Comparison of ENCODE assay signal across 10 cellular contexts in genomic region chr16:10729649-10730048, GRCh38. TPM values are rescaled to one million over a fixed set of nuclear protein-coding genes. Genes with fewer than 3 reads are reported as not detected.
DNase-seq lines count a peak whose midpoint lies in the region; ATAC-seq, FAIRE-seq and TF ChIP-seq lines count a peak whose summit lies in the region.
"Had no signal": no experiment of that assay in that cellular context is flagged by ENCODE, and none has a peak within 500 bp of the region (broad histone marks: within the 10 kb centered on the region; RNA-seq: fewer than 3 reads in every experiment).

No MANE protein-coding gene starts in this region.

- H2AFZ ChIP-seq in H1 (ENCODE audit: low read length): no peak overlapping the region

- H3K23ac ChIP-seq in H1 (ENCODE audit: insufficient read length): no peak overlapping the region

- H3K4me3 ChIP-seq in H1 (ENCODE audit: extremely low read depth in 1 of 4, insufficient read depth in 2 of 4, low read depth in 3 of 4, low read length in 4 of 4): no peak overlapping the region
- no peak overlapping the region for H3K4me3 ChIP-seq in prostate gland

- CTCF ChIA-PET in H1 (lab: Charles Lee; ENCODE audit: partially characterized antibody): interaction anchor here (1.1 to 1.4 kb wide), 3 partner anchors 45 to 207 kb away, joined by 3 read pairs; no protein-coding TSS in a partner anchor

- peaks cover 1 to 4% of the 10 kb centered on the region in 2 experiments for H4K20me1 ChIP-seq in H1 (replicated peaks in 1 of 2; ENCODE audit: control insufficient read depth in 1 of 2, insufficient read depth in 2 of 2, low read length in 2 of 2)

- FAIRE-seq in H1 (lab: Jason Lieb, UNC): no peak

- peak; percentile 18 to 40; a peak in 3 of 4 replicates for TF ChIP-seq RAD21 in H1 (IDR thresholded peaks at IDR 0.05 in 1 of 2, conservative IDR thresholded peaks at IDR 0.05 in 1 of 2; ENCODE audit: low read depth in 2 of 2, low read length in 2 of 2)

- H3K79me2 ChIP-seq in H1 (ENCODE audit: control insufficient read depth in 1 of 2, insufficient read depth in 2 of 2, low read length in 2 of 2): no peaks in the 10 kb centered on the region

- no peak overlapping the region for H3K56ac ChIP-seq in H1 (replicated peaks; ENCODE audit: insufficient read length, low read depth, low read length)

- TF ChIP-seq CTCF in H1 (IDR thresholded peaks at IDR 0.05; ENCODE audit: control extremely low read depth in 1 of 3, insufficient read depth in 1 of 3, low read depth in 1 of 3, low read length in 3 of 3) (no peak), prostate gland (IDR thresholded peaks at IDR 0.05) (no peak)

- ATAC-seq in HG02938 (IDR thresholded peaks at IDR 0.05; ENCODE audit: unreplicated experiment): no peak

- no peak overlapping the region for H2BK120ac ChIP-seq in H1 (replicated peaks; ENCODE audit: low read depth, low read length)

- no peaks in the 10 kb centered on the region for H3K36me3 ChIP-seq in H1 (ENCODE audit: control insufficient read depth in 2 of 4, insufficient read depth in 4 of 4, low read length in 3 of 4)
- H3K36me3 ChIP-seq in prostate gland: no peaks in the 10 kb centered on the region

- no peak overlapping the region for H4K91ac ChIP-seq in H1 (replicated peaks; ENCODE audit: insufficient read length, low read length)

- no peak overlapping the region for H3K4ac ChIP-seq in H1 (replicated peaks; ENCODE audit: insufficient read length, low read depth, low read length)

- TF ChIP-seq POLR2A in H1 (IDR thresholded peaks at IDR 0.05; ENCODE audit: control extremely low read depth in 1 of 2, low read depth in 2 of 2, low read length in 2 of 2) (no peak), prostate gland (IDR thresholded peaks at IDR 0.05) (no peak)

- H4K5ac ChIP-seq in H1 (ENCODE audit: insufficient read length, low read depth, low read length): no peak overlapping the region

- intact Hi-C loops in prostate gland (cut with DNase I): no loop called here

- H3K79me1 ChIP-seq in H1 (ENCODE audit: low read depth, low read length): no peaks in the 10 kb centered on the region; the same call in 1 of the 2 replicates

- H3K4me1 ChIP-seq in H1 (replicated peaks in 1 of 4; ENCODE audit: control insufficient read depth in 3 of 4, insufficient read depth in 4 of 4, low read length in 3 of 4) (no peaks in the 10 kb centered on the region), prostate gland (replicated peaks) (no peaks in the 10 kb centered on the region)

- H2AK5ac ChIP-seq in H1 (ENCODE audit: low read depth, low read length): no peak overlapping the region

- no peaks in the 10 kb centered on the region; the same call in 1 of the 2 replicates for H3K23me2 ChIP-seq in H1 (ENCODE audit: low read depth, low read length)

- H3K14ac ChIP-seq in H1 (ENCODE audit: insufficient read length): no peak overlapping the region

- H3K9me3 ChIP-seq in H1 (ENCODE audit: insufficient read depth in 2 of 2, low read depth in 1 of 2, low read length in 1 of 2): no peaks in the 10 kb centered on the region
- no peaks in the 10 kb centered on the region for H3K9me3 ChIP-seq in prostate gland

- H2BK12ac ChIP-seq in H1 (ENCODE audit: low read depth, low read length): no peak overlapping the region

- no peak overlapping the region for H3K18ac ChIP-seq in H1 (ENCODE audit: extremely low read depth, low read length)

- H3K27me3 ChIP-seq in H1 (replicated peaks in 1 of 4; ENCODE audit: control insufficient read depth in 3 of 4, extremely low read depth in 1 of 4, insufficient read depth in 3 of 4, low read length in 3 of 4) (no peaks in the 10 kb centered on the region), prostate gland (replicated peaks; ENCODE audit: insufficient read depth) (no peaks in the 10 kb centered on the region)

- no peak overlapping the region; the same call in 1 of the 2 replicates for H4K8ac ChIP-seq in H1 (ENCODE audit: extremely low read depth, insufficient read depth, low read length)

- no peak overlapping the region for H3K4me2 ChIP-seq in H1 (ENCODE audit: insufficient read depth in 1 of 2, low read depth in 2 of 2, low read length in 2 of 2)

- no peak overlapping the region; a peak in 1 of 7 replicates for H3K9ac ChIP-seq in H1 (replicated peaks in 1 of 4; ENCODE audit: extremely low read depth in 1 of 4, low read depth in 3 of 4, low read length in 3 of 4)

- WGBS in H1 (ENCODE audit: extremely low coverage in 1 of 2, insufficient coverage in 1 of 2, insufficient read length in 1 of 2, insufficient replicate concordance in 2 of 2, low coverage in 1 of 2, low lambda C conversion rate in 2 of 2, missing lambda C conversion rate in 1 of 2), 2 experiments: 80% methylated on average over 11 of the region's 11 CpGs; no CpG with 5 or more reads in 1 of the 2 experiments
- WGBS in prostate gland: 41% methylated on average over 11 of the region's 11 CpGs

- no peak overlapping the region for H2BK20ac ChIP-seq in H1 (ENCODE audit: low read length)

- no peak overlapping the region for H3K27ac ChIP-seq in H1 (ENCODE audit: low read depth, low read length)
- H3K27ac ChIP-seq in prostate gland: no peak overlapping the region

- POLR2A ChIA-PET in H1 (lab: Charles Lee; ENCODE audit: partially characterized antibody): no interaction called here

- H2BK5ac ChIP-seq in H1 (ENCODE audit: low read depth, low read length): no peak overlapping the region

- no peak for TF ChIP-seq EP300 in H1 (IDR thresholded peaks at IDR 0.05; ENCODE audit: borderline replicate concordance in 1 of 2, low read depth in 2 of 2, low read length in 2 of 2)

- peak; percentile 36 for DNase-seq in ELF-1 (ENCODE audit: low read depth, low spot score)
- peak; percentile 59 for DNase-seq in NCI-H2196 treated with DMSO at 0.1 percent for 48 hours (lab: John Stamatoyannopoulos, UW; ENCODE audit: unreplicated experiment)
- DNase-seq in H1 (ENCODE audit: low read depth in 1 of 2, low spot score in 2 of 2): no peak
- DNase-seq in prostate gland (ENCODE audit: low spot score): peak; percentile 62
- no peak for DNase-seq in activated CD8-positive, alpha-beta memory T cell treated with anti-CD3 and anti-CD28 coated beads for 24 hours
- DNase-seq in NCI-H1436 treated with DMSO at 0.1 percent for 48 hours (lab: John Stamatoyannopoulos, UW): no peak
- no peak for DNase-seq in SHP77 treated with DMSO at 0.1 percent for 48 hours (lab: John Stamatoyannopoulos, UW)
- DNase-seq: dermis blood vessel endothelial cell, NCI-H1048 had no signal

- H2BK15ac ChIP-seq in H1 (ENCODE audit: low read length): no peak overlapping the region

TF ChIP-seq in H1, 55 proteins besides CTCF, POLR2A, EP300 and RAD21:
- TF ChIP-seq JUND (IDR thresholded peaks at IDR 0.05; ENCODE audit: low read length) (peak; percentile 69; the same call in 1 of the 2 replicates), CREB1 (IDR thresholded peaks at IDR 0.05) (no peak), CHD2 (IDR thresholded peaks at IDR 0.05; ENCODE audit: low read length) (no peak), CEBPB (IDR thresholded peaks at IDR 0.05; ENCODE audit: low read depth, low read length) (no peak), KDM5A (IDR thresholded peaks at IDR 0.05; ENCODE audit: low read length) (no peak)

RNA-seq across cellular contexts. Expression of gene NUBP1, which starts 14.0 kb away (rescaled TPM):
- 28.2 and 32.1 TPM in 2 replicates for total RNA-seq in H1 (2021; fragmentation: NEBNext Ultra II Directional; extraction: Animal tissue kit (Norgen Biotek cat#: 25700))
- polyA plus RNA-seq in H1 (2011; rRNA removed): 29.1 and 32.2 TPM in 2 replicates
- polyA plus RNA-seq in H1 (2011; cell fraction: cytosol; rRNA removed): 44.5 TPM
- 26.0 TPM for polyA plus RNA-seq in H1 (2011; cell fraction: nucleus; rRNA removed)
- 34.9 to 38.4 TPM (median 38.1 TPM) in 4 replicates for polyA plus RNA-seq in H1 (2012, experiment 1 of 2)
- polyA plus RNA-seq in H1 (2012, experiment 2 of 2): 35.2 TPM
- polyA plus RNA-seq in H1 (2013, experiment 1 of 2): 22.9 TPM
- polyA plus RNA-seq in H1 (2013, experiment 2 of 2): 24.7 TPM
- polyA minus RNA-seq in H1 (2011; rRNA and poly(A)+ RNA removed): 24.7 and 29.0 TPM in 2 replicates
- polyA minus RNA-seq in H1 (2011; cell fraction: cytosol; rRNA and poly(A)+ RNA removed): 16.5 TPM
- 10.3 TPM for polyA minus RNA-seq in H1 (2011; cell fraction: nucleus; rRNA and poly(A)+ RNA removed)
- 10 to 100 TPM; 31.6 to 36.0 TPM for total RNA-seq in prostate gland

RNA-seq across cellular contexts. Expression of gene TEKT5, which starts 34.9 kb away (rescaled TPM):
- not detected in 2 replicates for total RNA-seq in H1 (2021; fragmentation: NEBNext Ultra II Directional; extraction: Animal tissue kit (Norgen Biotek cat#: 25700))
- polyA plus RNA-seq in H1 (2011; rRNA removed): 0.24 and 0.95 TPM in 2 replicates
- 0.26 TPM for polyA plus RNA-seq in H1 (2011; cell fraction: cytosol; rRNA removed)
- 0.68 TPM for polyA plus RNA-seq in H1 (2011; cell fraction: nucleus; rRNA removed)
- polyA plus RNA-seq in H1 (2012, experiment 1 of 2): 0.36 to 1.3 TPM (median 0.60 TPM) in 4 replicates
- polyA plus RNA-seq in H1 (2012, experiment 2 of 2): not detected
- polyA plus RNA-seq in H1 (2013, experiment 1 of 2): 0.20 TPM
- polyA plus RNA-seq in H1 (2013, experiment 2 of 2): 0.09 TPM
- 0.22 and 0.54 TPM in 2 replicates for polyA minus RNA-seq in H1 (2011; rRNA and poly(A)+ RNA removed)
- polyA minus RNA-seq in H1 (2011; cell fraction: cytosol; rRNA and poly(A)+ RNA removed): not detected
- polyA minus RNA-seq in H1 (2011; cell fraction: nucleus; rRNA and poly(A)+ RNA removed): 1.2 TPM
- 1 to 10 TPM in 1 of 2 donors, under 1 TPM in 1; 0.36 to 3.9 TPM for total RNA-seq in prostate gland
- total RNA-seq: dermis blood vessel endothelial cell had no signal

Comparison
In these comparisons a context has a peak if more than half of its experiments do, and no peak if none do; other contexts are left out.
1. DNase-seq: peak in ELF-1 (single experiment), NCI-H2196 treated with DMSO at 0.1 percent for 48 hours (single experiment) and prostate gland (single experiment); none in H1 (0 of 2), activated CD8-positive, alpha-beta memory T cell treated with anti-CD3 and anti-CD28 coated beads for 24 hours (single experiment), NCI-H1436 treated with DMSO at 0.1 percent for 48 hours (single experiment) and SHP77 treated with DMSO at 0.1 percent for 48 hours (single experiment).